Comparison of ENCODE assay signal across 8 cellular contexts in genomic region chr7:42493436-42494198, GRCh38.
DNase-seq lines count a peak whose midpoint lies in the region; ATAC-seq and TF ChIP-seq lines count a peak whose summit lies in the region.

No MANE protein-coding gene starts in this region.

- H2AFZ ChIP-seq in neuron (ENCODE audit: low read depth, low read length), result peak overlapping the region; percentile 83

- H3K27me3 ChIP-seq in foreskin keratinocyte, result no peaks in the 10 kb centered on the region
- no peaks in the 10 kb centered on the region for H3K27me3 ChIP-seq in neuron (ENCODE audit: insufficient read depth, low read length)

- peak; percentile 21 for TF ChIP-seq CTCF in foreskin keratinocyte (conservative IDR thresholded peaks at IDR 0.05)

- ATAC-seq in foreskin keratinocyte, result peak; percentile 85

- in situ Hi-C loops in G401 (cut with HindIII; ENCODE audit: low sequenced_read_pairs), result no loop called here

- H3K4me3 ChIP-seq in neuron (ENCODE audit: low read length), result peak overlapping the region; percentile 53

- no peaks in the 10 kb centered on the region for H3K9me3 ChIP-seq in neuron (ENCODE audit: low read length)

- H3K4me1 ChIP-seq in foreskin keratinocyte (peaks cover 20% of the 10 kb centered on the region), neuron (ENCODE audit: insufficient read depth, low read length) (peaks cover 17% of the 10 kb centered on the region)

- H3K36me3 ChIP-seq in neuron (ENCODE audit: insufficient read depth, low read length), result no peaks in the 10 kb centered on the region

- DNase-seq in G401 (ENCODE audit: low spot score) (peak; percentile 9), SW480 (ENCODE audit: low spot score) (peak; percentile 79), foreskin keratinocyte (peak; percentile 49 to 72), NCI-H524 treated with DMSO at 0.1 percent for 48 hours (lab: John Stamatoyannopoulos, UW) (no peak), NCI-H2227 treated with DMSO at 0.1 percent for 48 hours (lab: John Stamatoyannopoulos, UW) (no peak), HuH-7 (ENCODE audit: low spot score) (no peak), NCI-H345 (lab: John Stamatoyannopoulos, UW) (no peak)

- peak overlapping the region; percentile 8 for H3K27ac ChIP-seq in foreskin keratinocyte

Comparison
In these comparisons a context has a peak if more than half of its experiments do, and no peak if none do; other contexts are left out.
1. DNase-seq: peak in G401 (single experiment), SW480 (single experiment) and foreskin keratinocyte (2 of 2); none in NCI-H524 treated with DMSO at 0.1 percent for 48 hours (single experiment), NCI-H2227 treated with DMSO at 0.1 percent for 48 hours (single experiment), HuH-7 (single experiment) and NCI-H345 (single experiment).